17 cellular contexts compared by ENCODE assay signal in the genomic region with DNA sequence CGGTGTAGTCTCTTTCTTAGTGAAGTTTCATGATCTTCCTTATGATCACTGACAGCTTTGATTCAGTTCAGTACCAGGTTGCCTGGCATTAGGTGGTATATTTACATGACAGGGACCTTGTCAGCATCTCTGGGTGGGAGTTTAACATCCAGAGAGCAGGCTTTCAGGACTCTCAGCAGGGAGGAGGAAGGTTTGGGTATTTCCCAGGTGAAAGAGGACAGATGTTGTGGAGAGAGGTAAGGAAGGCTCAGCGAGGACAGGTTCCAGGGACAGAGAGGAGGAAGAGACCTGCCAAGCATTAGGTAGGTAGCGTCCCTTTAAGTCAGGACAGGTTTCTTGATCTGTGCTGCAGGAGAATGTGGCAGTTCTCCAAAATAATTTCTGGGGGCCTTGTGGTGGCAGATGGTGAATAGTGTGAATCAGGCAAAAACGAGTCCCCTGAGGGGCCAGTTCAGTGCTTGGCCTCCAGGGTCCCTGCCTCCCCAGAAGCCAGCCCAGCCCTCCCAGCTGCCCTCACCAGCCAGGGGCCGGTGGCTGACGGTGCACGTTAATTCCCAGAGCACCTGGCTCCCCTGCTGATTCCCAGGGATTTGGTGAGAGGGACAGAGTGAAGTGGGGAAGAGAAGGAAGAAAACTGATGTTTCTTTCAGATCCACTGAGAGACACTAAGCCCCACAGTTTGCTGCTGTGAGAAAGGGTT.
"Had no signal": no experiment of that assay in that cellular context is flagged by ENCODE, and none has a peak within 500 bp of the region (broad histone marks: within the 10 kb centered on the region; RNA-seq: fewer than 3 reads in every experiment).

No MANE protein-coding gene starts in this region.

- H3K9me3 Mint-ChIP-seq: activated B cell treated with CpG ODN at 0.5 μM for 24 hours; activated naive CD8-positive, alpha-beta T cell treated with anti-CD3 and anti-CD28 coated beads for 36 hours; natural killer cell had no signal

- H3K4me1 Mint-ChIP-seq: activated B cell treated with CpG ODN at 0.5 μM for 24 hours; activated naive CD8-positive, alpha-beta T cell treated with anti-CD3 and anti-CD28 coated beads for 36 hours; immature natural killer cell; natural killer cell had no signal

- H3K4me3 ChIP-seq: breast epithelium, left lung, prostate gland, upper lobe of left lung had no signal

- H3K4me1 ChIP-seq: breast epithelium, left lung, prostate gland, upper lobe of left lung had no signal

- ATAC-seq: left lung, natural killer cell had no signal

- H3K27ac ChIP-seq: breast epithelium, left lung, prostate gland, upper lobe of left lung had no signal

- H3K4me3 Mint-ChIP-seq: activated B cell treated with CpG ODN at 0.5 μM for 24 hours; activated naive CD8-positive, alpha-beta T cell treated with anti-CD3 and anti-CD28 coated beads for 36 hours; immature natural killer cell; natural killer cell had no signal

- H3K36me3 ChIP-seq: breast epithelium, left lung, prostate gland, upper lobe of left lung had no signal

- H3K27ac Mint-ChIP-seq: activated B cell treated with CpG ODN at 0.5 μM for 24 hours; activated naive CD8-positive, alpha-beta T cell treated with anti-CD3 and anti-CD28 coated beads for 36 hours; immature natural killer cell; natural killer cell had no signal

- H3K36me3 Mint-ChIP-seq: activated naive CD8-positive, alpha-beta T cell treated with anti-CD3 and anti-CD28 coated beads for 36 hours; immature natural killer cell; natural killer cell had no signal

- DNase-seq: activated B cell treated with CpG ODN at 0.5 μM for 24 hours; activated CD4-positive, alpha-beta T cell treated with anti-CD3 and anti-CD28 coated beads for 4 hours; activated CD4-positive, alpha-beta T cell treated with anti-CD3 and anti-CD28 coated beads, Interleukin-2, amount 50 U/mL, for 48 hours; activated CD8-positive, alpha-beta memory T cell treated with anti-CD3 and anti-CD28 coated beads, Interleukin-2, amount 50 U/mL, for 48 hours; activated naive CD4-positive, alpha-beta T cell treated with Interleukin-2 at 50 U/mL for 16 hours; activated naive CD8-positive, alpha-beta T cell treated with anti-CD3 and anti-CD28 coated beads for 36 hours; activated T-cell treated with anti-CD3 and anti-CD28 coated beads, Interleukin-2, amount 50 U/mL, for 48 hours; cortex of kidney; immature natural killer cell; left lung; natural killer cell; stimulated activated CD4-positive, alpha-beta T cell treated with anti-CD3 and anti-CD28 coated beads, Interleukin-2, amount 100 ng/mL, for 48 hours; stimulated activated naive CD4-positive, alpha-beta T cell; T-helper 1 cell had no signal

- H3K27me3 Mint-ChIP-seq: activated B cell treated with CpG ODN at 0.5 μM for 24 hours; activated naive CD8-positive, alpha-beta T cell treated with anti-CD3 and anti-CD28 coated beads for 36 hours had no signal

- H3K27me3 ChIP-seq: breast epithelium, left lung, upper lobe of left lung had no signal

- H3K9me3 ChIP-seq: breast epithelium, left lung, prostate gland, upper lobe of left lung had no signal
